In the genomic region with DNA sequence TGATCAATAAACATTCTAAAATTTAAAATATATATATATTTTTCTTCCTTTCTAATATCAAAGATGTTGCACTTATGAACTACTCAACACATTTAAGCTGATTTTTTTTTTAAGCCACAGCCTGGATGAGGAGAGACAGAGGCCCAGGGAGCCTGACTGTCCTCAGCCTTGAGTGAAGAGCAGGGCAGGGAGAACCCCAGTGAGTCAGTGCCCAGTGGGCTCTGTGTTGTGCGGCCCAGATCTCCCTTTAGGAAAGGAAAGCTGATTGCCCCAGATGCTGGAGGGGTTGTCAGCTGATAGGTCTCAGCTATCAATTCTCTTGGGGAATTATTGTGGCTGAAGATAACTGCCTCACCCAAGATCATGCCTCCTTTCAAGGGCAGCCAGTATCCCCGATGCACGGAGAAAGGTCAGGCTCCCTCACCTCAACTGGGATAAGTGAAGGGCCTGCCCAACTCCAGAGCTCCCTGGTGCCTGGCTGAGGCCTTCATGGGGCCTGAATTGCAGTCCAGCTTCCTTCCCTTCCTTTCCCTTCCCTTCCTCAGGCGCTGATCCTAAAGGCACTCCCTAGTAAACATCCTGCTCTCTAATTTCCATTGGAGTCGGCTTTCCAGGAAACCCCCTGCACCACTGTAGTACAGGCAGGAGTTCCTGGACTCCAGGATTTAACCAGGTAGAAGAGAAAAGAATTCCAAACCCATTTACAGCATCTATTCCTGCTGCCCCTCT, we compare ENCODE assay signal across 18 cellular contexts.
"Had no signal": no experiment of that assay in that cellular context is flagged by ENCODE, and none has a peak within 500 bp of the region (broad histone marks: within the 10 kb centered on the region; RNA-seq: fewer than 3 reads in every experiment).

No MANE protein-coding gene starts in this region.

- H3K27ac ChIP-seq: cardiac muscle cell, heart left ventricle, left ventricle myocardium inferior, prostate gland, thoracic aorta, upper lobe of right lung, VCaP had no signal

- H3K4me3 Mint-ChIP-seq: activated naive CD8-positive, alpha-beta T cell; T-helper 17 cell had no signal

- H3K27me3 Mint-ChIP-seq: activated naive CD8-positive, alpha-beta T cell had no signal

- H3K36me3 ChIP-seq: cardiac muscle cell, heart left ventricle, prostate gland, thoracic aorta, upper lobe of right lung had no signal

- H3K4me1 Mint-ChIP-seq: T-helper 17 cell had no signal

- H3K4me1 ChIP-seq: left ventricle myocardium inferior, prostate gland, upper lobe of right lung had no signal

- H3K27me3 ChIP-seq: cardiac muscle cell, gastroesophageal sphincter, heart left ventricle, upper lobe of right lung had no signal

- H3K4me3 ChIP-seq: cardiac muscle cell, gastroesophageal sphincter, heart left ventricle, left ventricle myocardium inferior, prostate gland, thoracic aorta, upper lobe of right lung had no signal

- DNase-seq: activated CD4-positive, alpha-beta T cell treated with anti-CD3 and anti-CD28 coated beads for 1 hour; activated CD4-positive, alpha-beta T cell treated with anti-CD3 and anti-CD28 coated beads, Interleukin-2, amount 50 U/mL, for 48 hours; activated T-cell treated with anti-CD3 and anti-CD28 coated beads for 4 hours; amygdala; heart left ventricle; left ventricle myocardium inferior; mammary epithelial cell; right cardiac atrium; small intestine; stimulated activated CD4-positive, alpha-beta T cell treated with anti-CD3 and anti-CD28 coated beads, Interleukin-4, amount 100 ng/mL, for 1 hour; T-helper 17 cell; upper lobe of right lung had no signal

- FAIRE-seq: small intestine had no signal

- H3K9me3 ChIP-seq: prostate gland, thoracic aorta had no signal

- ATAC-seq: gastroesophageal sphincter, heart left ventricle, T-helper 17 cell, upper lobe of right lung had no signal

- H3K27ac Mint-ChIP-seq: activated naive CD8-positive, alpha-beta T cell; T-helper 17 cell had no signal
